In the genomic region with DNA sequence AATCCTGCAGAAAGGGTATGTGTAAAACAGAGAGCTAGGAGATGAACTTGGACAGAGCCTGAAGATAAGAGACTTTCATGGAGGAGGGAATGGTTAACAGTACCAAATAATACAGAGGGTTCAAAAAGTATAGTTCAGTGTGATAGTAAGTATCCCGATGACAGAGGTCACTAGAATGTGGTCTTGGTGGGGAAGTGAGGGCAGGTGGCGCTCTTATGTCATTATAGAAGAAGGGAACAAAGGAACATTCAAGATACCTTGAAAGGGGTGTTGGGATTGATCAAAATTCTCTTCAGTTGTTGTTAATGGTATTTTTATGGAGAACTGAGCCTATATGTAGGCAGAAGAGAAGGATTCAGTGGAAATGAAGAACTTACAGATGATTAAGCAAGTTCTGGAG, we compare ENCODE assay signal across 19 cellular contexts.
DNase-seq lines count a peak whose midpoint lies in the region; ATAC-seq and TF ChIP-seq lines count a peak whose summit lies in the region.
"Had no signal": no experiment of that assay in that cellular context is flagged by ENCODE, and none has a peak within 500 bp of the region (broad histone marks: within the 10 kb centered on the region; RNA-seq: fewer than 3 reads in every experiment).

No MANE protein-coding gene starts in this region.

- H3K9me3 ChIP-seq in DOHH2 (ENCODE audit: control insufficient read depth, insufficient read depth, low read length) (no peaks in the 10 kb centered on the region), hepatocyte (ENCODE audit: low read depth) (no peaks in the 10 kb centered on the region)
- H3K9me3 ChIP-seq: testis had no signal

- H3K4me2 ChIP-seq in DOHH2 (ENCODE audit: low read length) (no peak overlapping the region), hepatocyte (no peak overlapping the region)

- H3K79me2 ChIP-seq in DOHH2 (ENCODE audit: control insufficient read depth, low read length) (no peaks in the 10 kb centered on the region), hepatocyte (no peaks in the 10 kb centered on the region)

- peak; percentile 38 for TF ChIP-seq CTCF in DOHH2 (IDR thresholded peaks at IDR 0.05; ENCODE audit: low read depth, low read length, poor library complexity, severe bottlenecking)
- peak; percentile 13 for TF ChIP-seq CTCF in hepatocyte (IDR thresholded peaks at IDR 0.05; ENCODE audit: poor library complexity)

- H3K4me3 Mint-ChIP-seq in activated T-cell treated with anti-CD3 and anti-CD28 coated beads, Interleukin-2, amount 50 U/mL, for 4 hours = no peak overlapping the region
- H3K4me3 Mint-ChIP-seq: activated CD8-positive, alpha-beta T cell treated with anti-CD3 and anti-CD28 coated beads for 36 hours; neural crest cell had no signal

- H3K27me3 ChIP-seq in DOHH2 (ENCODE audit: control insufficient read depth, low read length) (no peaks in the 10 kb centered on the region), hepatocyte (no peaks in the 10 kb centered on the region)
- H3K27me3 ChIP-seq: MG63, testis had no signal

- no peaks in the 10 kb centered on the region for H3K4me1 ChIP-seq in DOHH2 (ENCODE audit: control insufficient read depth, low read length)
- no peaks in the 10 kb centered on the region for H3K4me1 ChIP-seq in hepatocyte (ENCODE audit: insufficient read depth)
- H3K4me1 ChIP-seq: testis had no signal

- H3K36me3 ChIP-seq in DOHH2 (ENCODE audit: control insufficient read depth, low read length) = no peaks in the 10 kb centered on the region
- H3K36me3 ChIP-seq in hepatocyte (replicated peaks; ENCODE audit: insufficient read depth, low read depth) = no peaks in the 10 kb centered on the region
- H3K36me3 ChIP-seq: MG63 had no signal

- H3K4me3 ChIP-seq in DOHH2 (ENCODE audit: low read length) (no peak overlapping the region), hepatocyte (no peak overlapping the region)
- H3K4me3 ChIP-seq: MG63, testis had no signal

- DNase-seq in HT-29 (ENCODE audit: low spot score) (peak; percentile 13), SK-MEL-5 (ENCODE audit: low read depth, low spot score) (peak; percentile 63), hepatocyte (ENCODE audit: low spot score) (no peak), NCI-H2171 (lab: John Stamatoyannopoulos, UW) (no peak), NCI-H526 (lab: John Stamatoyannopoulos, UW) (no peak)
- DNase-seq in activated T-cell treated with anti-CD3 and anti-CD28 coated beads, Interleukin-2, amount 50 U/mL, for 4 hours = no peak
- DNase-seq: activated CD8-positive, alpha-beta T cell treated with anti-CD3 and anti-CD28 coated beads for 36 hours; activated T-cell treated with anti-CD3 and anti-CD28 coated beads, Interleukin-2, amount 50 U/mL, for 48 hours; Calu3; GDM1; hippocampal formation; MG63; midbrain; NCI-H187 treated with DMSO at 0.1 percent for 48 hours; testis had no signal

- H3F3A ChIP-seq in DOHH2 (ENCODE audit: control insufficient read depth, insufficient read depth) = no peaks in the 10 kb centered on the region

- H3K9me2 ChIP-seq in DOHH2 (replicated peaks; ENCODE audit: control insufficient read depth, low read length) = no peaks in the 10 kb centered on the region
- H3K9me2 ChIP-seq in hepatocyte (replicated peaks; ENCODE audit: insufficient read depth) = no peaks in the 10 kb centered on the region

- H4K20me1 ChIP-seq in DOHH2 (ENCODE audit: control insufficient read depth, insufficient read depth, low read depth, low read length) = no peaks in the 10 kb centered on the region
- no peaks in the 10 kb centered on the region for H4K20me1 ChIP-seq in hepatocyte (ENCODE audit: insufficient read depth, poor library complexity, severe bottlenecking)

- WGBS in hepatocyte (ENCODE audit: low lambda C conversion rate, missing lambda C conversion rate) = 72% methylated on average over 2 of the region's 2 CpGs

- H3K27ac ChIP-seq in DOHH2 (ENCODE audit: low read depth, low read length) (no peak overlapping the region), hepatocyte (no peak overlapping the region)
- H3K27ac ChIP-seq: testis had no signal

- H3K4me1 Mint-ChIP-seq in activated T-cell treated with anti-CD3 and anti-CD28 coated beads, Interleukin-2, amount 50 U/mL, for 4 hours (ENCODE audit: low read depth) = no peaks in the 10 kb centered on the region
- H3K4me1 Mint-ChIP-seq: neural crest cell had no signal

- no peaks in the 10 kb centered on the region for H3K36me3 Mint-ChIP-seq in activated T-cell treated with anti-CD3 and anti-CD28 coated beads, Interleukin-2, amount 50 U/mL, for 4 hours (ENCODE audit: insufficient read depth)

- no peak overlapping the region for H2AFZ ChIP-seq in hepatocyte

- in situ Hi-C loops in SK-MEL-5 (cut with HindIII; ENCODE audit: low pct_unique_long_range_greater_than_20kb, low sequenced_read_pairs) = no loop called here

- H3K9me3 Mint-ChIP-seq in activated T-cell treated with anti-CD3 and anti-CD28 coated beads, Interleukin-2, amount 50 U/mL, for 4 hours = peaks cover 4% of the 10 kb centered on the region
- H3K9me3 Mint-ChIP-seq: neural crest cell had no signal

- H3K27me3 Mint-ChIP-seq in activated T-cell treated with anti-CD3 and anti-CD28 coated beads, Interleukin-2, amount 50 U/mL, for 4 hours (ENCODE audit: low read depth) = no peaks in the 10 kb centered on the region

- ATAC-seq in activated T-cell treated with anti-CD3 and anti-CD28 coated beads, Interleukin-2, amount 50 U/mL, for 4 hours = no peak
- ATAC-seq in HG02610 (IDR thresholded peaks at IDR 0.05; ENCODE audit: unreplicated experiment) = no peak
- ATAC-seq: activated CD8-positive, alpha-beta T cell treated with anti-CD3 and anti-CD28 coated beads for 36 hours; activated naive CD4-positive, alpha-beta T cell treated with anti-CD3 and anti-CD28 coated beads, Interleukin-2, amount 50 U/mL, for 72 hours had no signal

Comparison
In these comparisons a context has a peak if more than half of its experiments do, and no peak if none do; other contexts are left out.
1. DNase-seq: peak in HT-29 (single experiment) and SK-MEL-5 (single experiment); none in hepatocyte (single experiment), NCI-H2171 (single experiment), activated T-cell treated with anti-CD3 and anti-CD28 coated beads, Interleukin-2, amount 50 U/mL, for 4 hours (single experiment) and NCI-H526 (0 of 2).